ENCODE assay signal across 8 cellular contexts in genomic region chr7:112940314-112940732, GRCh38.
DNase-seq lines count a peak whose midpoint lies in the region; ATAC-seq and TF ChIP-seq lines count a peak whose summit lies in the region.

No MANE protein-coding gene starts in this region.

- H3K36me3 ChIP-seq in heart right ventricle, result no peaks in the 10 kb centered on the region
- H3K36me3 ChIP-seq in skeletal muscle satellite cell (ENCODE audit: insufficient read depth, low read length), result no peaks in the 10 kb centered on the region

- ATAC-seq in HG02970 (IDR thresholded peaks at IDR 0.05; ENCODE audit: low FRiP score, unreplicated experiment) (peak; percentile 49), heart right ventricle (peak; percentile 0 to 60 (median 44))

- peak overlapping the region; percentile 71 to 91 (median 86) for H3K4me3 ChIP-seq in heart right ventricle
- peak overlapping the region; percentile 70 for H3K4me3 ChIP-seq in skeletal muscle satellite cell (ENCODE audit: low read length)

- peak; percentile 48 for DNase-seq in NCI-H2107 treated with DMSO at 0.1 percent for 48 hours (lab: John Stamatoyannopoulos, UW; ENCODE audit: unreplicated experiment)
- DNase-seq in NCI-H2107 (lab: John Stamatoyannopoulos, UW), result no peak
- DNase-seq in heart right ventricle, result no peak
- DNase-seq in HuH-7 (ENCODE audit: low spot score), result no peak
- no peak for DNase-seq in stimulated activated naive CD4-positive, alpha-beta T cell (lab: John Stamatoyannopoulos, UW)

- H3K9ac ChIP-seq in skeletal muscle satellite cell (ENCODE audit: low read depth, low read length), result peak overlapping the region; percentile 82

- intact Hi-C loops in heart right ventricle (cut with DNase I), result loop anchor here in 2 of 10 donors (1.0 to 5.0 kb wide), 2 partner anchors 177 to 178 kb away; partner anchors contain the start of gene SMIM30 (in 2 of the 2)

- H3K27me3 ChIP-seq in heart right ventricle (peaks cover 0 to 11% (median 0%) of the 10 kb centered on the region in 7 donors), skeletal muscle satellite cell (ENCODE audit: control insufficient read depth, insufficient read depth, low read length) (no peaks in the 10 kb centered on the region)

- H3K27ac ChIP-seq in VCaP (peak overlapping the region; percentile 80), heart right ventricle (peak overlapping the region; percentile 47 to 89 (median 84))

- peak overlapping the region; percentile 80 for H3K4me2 ChIP-seq in skeletal muscle satellite cell (ENCODE audit: low read length)

- H3K9me3 ChIP-seq in heart right ventricle (no peaks in the 10 kb centered on the region), skeletal muscle satellite cell (replicated peaks; ENCODE audit: low read length) (no peaks in the 10 kb centered on the region)

- TF ChIP-seq CTCF in VCaP (conservative IDR thresholded peaks at IDR 0.05), result no peak
- no peak for TF ChIP-seq CTCF in heart right ventricle (IDR thresholded peaks at IDR 0.05)

- 5 to 9% methylated on average over 8 of the region's 8 CpGs for WGBS in heart right ventricle, 2 donors

- H3K4me1 ChIP-seq in heart right ventricle, result peaks cover 0 to 41% (median 32%) of the 10 kb centered on the region in 9 donors
- peaks cover 24% of the 10 kb centered on the region for H3K4me1 ChIP-seq in skeletal muscle satellite cell (ENCODE audit: control insufficient read depth, insufficient read depth, low read length)
